ENCODE assay signal across 8 cellular contexts in genomic region chr17:43878260-43879082, GRCh38. TPM values are rescaled to one million over a fixed set of nuclear protein-coding genes. Genes with fewer than 3 reads are reported as not detected.
DNase-seq lines count a peak whose midpoint lies in the region; ATAC-seq, FAIRE-seq and TF ChIP-seq lines count a peak whose summit lies in the region.

No MANE protein-coding gene starts in this region.

- H3K9ac ChIP-seq in SK-N-MC (ENCODE audit: insufficient read length) (peak overlapping the region; percentile 4), parathyroid adenoma (no peak overlapping the region)

- H3K4me2 ChIP-seq in parathyroid adenoma (ENCODE audit: low read length), result no peak overlapping the region

- H3K4me3 ChIP-seq in SK-N-MC (no peak overlapping the region), parathyroid adenoma (ENCODE audit: low read depth, low read length) (no peak overlapping the region)

- H3K36me3 Mint-ChIP-seq in type B pancreatic cell, result no peaks in the 10 kb centered on the region

- H3K36me3 ChIP-seq in SK-N-MC (ENCODE audit: insufficient read depth, low read length) (no peaks in the 10 kb centered on the region), parathyroid adenoma (ENCODE audit: control insufficient read depth, insufficient read depth, low read length) (no peaks in the 10 kb centered on the region)

- H3K79me2 ChIP-seq in parathyroid adenoma, result peaks cover 2% of the 10 kb centered on the region

- H2AFZ ChIP-seq in parathyroid adenoma, result peak overlapping the region; percentile 25

- no peaks in the 10 kb centered on the region for H3K27me3 ChIP-seq in parathyroid adenoma (ENCODE audit: control insufficient read depth, insufficient read depth, low read length)

- peak; percentile 93 for FAIRE-seq in G401.6 (lab: Jason Lieb, UNC)

- H3K4me1 Mint-ChIP-seq in type B pancreatic cell (ENCODE audit: unreplicated experiment), result peaks cover 7% of the 10 kb centered on the region

- DNase-seq in KG1 (lab: John Stamatoyannopoulos, UW) (peak; percentile 26), SK-N-MC (ENCODE audit: low read depth, low spot score) (peak; percentile 56), glomerular visceral epithelial cell (ENCODE audit: extremely low spot score) (peak; percentile 90), type B pancreatic cell (ENCODE audit: extremely low spot score, unreplicated experiment) (peak; percentile 87)
- DNase-seq in activated naive CD4-positive, alpha-beta T cell treated with anti-CD3 and anti-CD28 coated beads, Interleukin-2, amount 50 U/mL, for 16 hours, result peak; percentile 66

- TF ChIP-seq CTCF in parathyroid adenoma (IDR thresholded peaks at IDR 0.05) (peak; percentile 98), type B pancreatic cell (conservative IDR thresholded peaks at IDR 0.05) (peak; percentile 94)

- H3K9me3 ChIP-seq in SK-N-MC (ENCODE audit: low read depth, low read length) (no peaks in the 10 kb centered on the region), parathyroid adenoma (ENCODE audit: control insufficient read depth, low read length) (no peaks in the 10 kb centered on the region)

- ATAC-seq in GM19463 (IDR thresholded peaks at IDR 0.05; ENCODE audit: unreplicated experiment), result no peak

- peak overlapping the region; percentile 39 for H3K27ac Mint-ChIP-seq in type B pancreatic cell

- H3K4me3 Mint-ChIP-seq in type B pancreatic cell, result no peak overlapping the region

- H3K27ac ChIP-seq in SK-N-MC (peak overlapping the region; percentile 4; the same call in 1 of the 2 replicates), parathyroid adenoma (no peak overlapping the region)

- H3K27me3 Mint-ChIP-seq in type B pancreatic cell, result no peaks in the 10 kb centered on the region

- H3K4me1 ChIP-seq in parathyroid adenoma, result peaks cover 11% of the 10 kb centered on the region

- no peaks in the 10 kb centered on the region for H3K9me3 Mint-ChIP-seq in type B pancreatic cell

RNA-seq across cellular contexts. Expression of gene MPP2, which starts 28.9 kb away (rescaled TPM):
- total RNA-seq in type B pancreatic cell (ENCODE audit: low replicate concordance), result 5.2 and 18.5 TPM in 2 replicates

RNA-seq across cellular contexts. Expression of gene CD300LG, which starts 31.5 kb away (rescaled TPM):
- not detected in 2 replicates for total RNA-seq in type B pancreatic cell (ENCODE audit: low replicate concordance)

RNA-seq across cellular contexts. Expression of gene MPP3, which starts 45.5 kb away (rescaled TPM):
- 3.8 and 7.8 TPM in 2 replicates for total RNA-seq in type B pancreatic cell (ENCODE audit: low replicate concordance)

Comparison
In these comparisons a context has a peak if more than half of its experiments do, and no peak if none do; other contexts are left out.
1. DNase-seq: peak in every context shown above with its lines; median percentile 90 in glomerular visceral epithelial cell; 87 in type B pancreatic cell; 66 in activated naive CD4-positive, alpha-beta T cell treated with anti-CD3 and anti-CD28 coated beads, Interleukin-2, amount 50 U/mL, for 16 hours; 56 in SK-N-MC; 26 in KG1.